Comparison of ENCODE assay signal across 8 cellular contexts in genomic region chr5:14174235-14174636, GRCh38. TPM values are rescaled to one million over a fixed set of nuclear protein-coding genes. Genes with fewer than 3 reads are reported as not detected.
DNase-seq lines count a peak whose midpoint lies in the region; ATAC-seq and TF ChIP-seq lines count a peak whose summit lies in the region.

No MANE protein-coding gene starts in this region.

- H3K27me3 ChIP-seq in MM.1S (replicated peaks; ENCODE audit: insufficient read depth, low read length): no peaks in the 10 kb centered on the region

- no peaks in the 10 kb centered on the region for H3K36me3 ChIP-seq in MM.1S (replicated peaks; ENCODE audit: insufficient read depth, low read length)

- no peak overlapping the region for H3K27ac ChIP-seq in MM.1S (ENCODE audit: low read length)

- no peak overlapping the region for H3K4me2 ChIP-seq in MM.1S (ENCODE audit: low read depth, low read length)

- H3K9me3 Mint-ChIP-seq in brain: no peaks in the 10 kb centered on the region
- no peaks in the 10 kb centered on the region for H3K9me3 Mint-ChIP-seq in natural killer cell treated with Interleukin-12 subunit alpha and Interleukin-12 subunit beta and Interleukin-15 and Interleukin-18, amount 100 ng/mL, for 72 hours

- no peaks in the 10 kb centered on the region for H3K9me2 ChIP-seq in MM.1S (replicated peaks; ENCODE audit: insufficient read depth, low read length)

- H3K27ac Mint-ChIP-seq in brain: peak overlapping the region in 3 of 5 experiments; percentile 61 to 87 (median 72)
- H3K27ac Mint-ChIP-seq in natural killer cell treated with Interleukin-12 subunit alpha and Interleukin-12 subunit beta and Interleukin-15 and Interleukin-18, amount 100 ng/mL, for 72 hours: peak overlapping the region; percentile 7 to 73

- peaks cover 81% of the 10 kb centered on the region for H3K4me1 Mint-ChIP-seq in brain
- peaks cover 36 to 38% of the 10 kb centered on the region in 2 donors for H3K4me1 Mint-ChIP-seq in natural killer cell treated with Interleukin-12 subunit alpha and Interleukin-12 subunit beta and Interleukin-15 and Interleukin-18, amount 100 ng/mL, for 72 hours (ENCODE audit: low read depth in 2 of 2)

- no peaks in the 10 kb centered on the region for H3K27me3 Mint-ChIP-seq in brain
- peaks cover 0 to 2% of the 10 kb centered on the region in 2 donors for H3K27me3 Mint-ChIP-seq in natural killer cell treated with Interleukin-12 subunit alpha and Interleukin-12 subunit beta and Interleukin-15 and Interleukin-18, amount 100 ng/mL, for 72 hours

- H3F3A ChIP-seq in MM.1S (ENCODE audit: insufficient read depth, low read length): no peaks in the 10 kb centered on the region

- DNase-seq in natural killer cell treated with Interleukin-12 subunit alpha and Interleukin-12 subunit beta and Interleukin-15 and Interleukin-18, amount 100 ng/mL, for 72 hours (ENCODE audit: low spot score): no peak
- DNase-seq in MM.1S (no peak), posterior vena cava (ENCODE audit: low spot score) (no peak)

- H3K4me1 ChIP-seq in MM.1S (ENCODE audit: low read length): no peaks in the 10 kb centered on the region

- H3K9ac ChIP-seq in MM.1S (ENCODE audit: low read length): no peak overlapping the region

- H3K4me3 ChIP-seq in MM.1S (ENCODE audit: low read length): no peak overlapping the region

- ATAC-seq in GM18861 (IDR thresholded peaks at IDR 0.05; ENCODE audit: unreplicated experiment) (peak; percentile 29), HG03139 (IDR thresholded peaks at IDR 0.05; ENCODE audit: unreplicated experiment) (peak; percentile 47), HG03280 (IDR thresholded peaks at IDR 0.05; ENCODE audit: unreplicated experiment) (no peak), GM21515 (IDR thresholded peaks at IDR 0.05; ENCODE audit: unreplicated experiment) (no peak)
- ATAC-seq in natural killer cell treated with Interleukin-12 subunit alpha and Interleukin-12 subunit beta and Interleukin-15 and Interleukin-18, amount 100 ng/mL, for 72 hours: peak in 1 of 2 donors; percentile 20

- H3K9me3 ChIP-seq in MM.1S (replicated peaks; ENCODE audit: insufficient read depth, low read length): no peaks in the 10 kb centered on the region

- peak overlapping the region in 4 of 5 experiments; percentile 4 to 43 (median 26) for H3K4me3 Mint-ChIP-seq in brain
- H3K4me3 Mint-ChIP-seq in natural killer cell treated with Interleukin-12 subunit alpha and Interleukin-12 subunit beta and Interleukin-15 and Interleukin-18, amount 100 ng/mL, for 72 hours: peak overlapping the region; percentile 3

- H4K20me1 ChIP-seq in MM.1S (ENCODE audit: insufficient read depth, low read length): no peaks in the 10 kb centered on the region

- no peak for TF ChIP-seq CTCF in brain (conservative IDR thresholded peaks at IDR 0.05)
- no peak for TF ChIP-seq CTCF in MM.1S (IDR thresholded peaks at IDR 0.05; ENCODE audit: low read length)

- H2AFZ ChIP-seq in MM.1S (ENCODE audit: low read length): no peak overlapping the region

- intact Hi-C loops in posterior vena cava (cut with DNase I): no loop called here

- no peaks in the 10 kb centered on the region for H3K36me3 Mint-ChIP-seq in brain
- H3K36me3 Mint-ChIP-seq in natural killer cell treated with Interleukin-12 subunit alpha and Interleukin-12 subunit beta and Interleukin-15 and Interleukin-18, amount 100 ng/mL, for 72 hours: no peaks in the 10 kb centered on the region

- H3K79me2 ChIP-seq in MM.1S (ENCODE audit: low read length): peaks cover 92% of the 10 kb centered on the region

RNA-seq across cellular contexts. Expression of gene TRIO, which starts 31.1 kb away (rescaled TPM):
- polyA plus RNA-seq in brain (ENCODE audit: insufficient read depth, low read depth, low replicate concordance): 47.4 TPM
- 10 to 100 TPM; 40.1 to 70.3 TPM for total RNA-seq in natural killer cell treated with Interleukin-12 subunit alpha and Interleukin-12 subunit beta and Interleukin-15 and Interleukin-18, amount 100 ng/mL, for 72 hours
- total RNA-seq in posterior vena cava: 100 to 1,000 TPM; 181 to 202 TPM

Comparison
In these comparisons a context has a peak if more than half of its experiments do, and no peak if none do; other contexts are left out.
1. ATAC-seq: peak in GM18861 (single experiment) and HG03139 (single experiment); none in HG03280 (single experiment) and GM21515 (single experiment).